24 cellular contexts compared by ENCODE assay signal in genomic region chr7:20237464-20238267, GRCh38. TPM values are rescaled to one million over a fixed set of nuclear protein-coding genes. Genes with fewer than 3 reads are reported as not detected.
DNase-seq lines count a peak whose midpoint lies in the region; ATAC-seq, FAIRE-seq and TF ChIP-seq lines count a peak whose summit lies in the region.
"Had no signal": no experiment of that assay in that cellular context is flagged by ENCODE, and none has a peak within 500 bp of the region (broad histone marks: within the 10 kb centered on the region; RNA-seq: fewer than 3 reads in every experiment).

No MANE protein-coding gene starts in this region.

- no peak for DNase-seq in stimulated activated naive CD8-positive, alpha-beta T cell treated with anti-CD3 and anti-CD28 coated beads, Interleukin-15, amount 100 ng/mL, for 72 hours
- DNase-seq in PC-9 (no peak), keratinocyte (ENCODE audit: low read depth, low spot score) (no peak), ureter (ENCODE audit: low spot score) (no peak), head of caudate nucleus (no peak), RPMI8226 (no peak), CD14-positive monocyte (ENCODE audit: low spot score) (no peak)
- DNase-seq: amniotic stem cell, DMS53, left cardiac atrium, NCI-H1048, NCI-H1694 treated with DMSO at 0.1 percent for 48 hours, NCI-H2171, NCI-H524, SIG-M5 had no signal

- H3K9me2 ChIP-seq in PC-9 (ENCODE audit: insufficient read depth): no peaks in the 10 kb centered on the region

- peaks cover 19% of the 10 kb centered on the region for H3K4me1 ChIP-seq in PC-9 (replicated peaks; ENCODE audit: insufficient read depth)
- H3K4me1 ChIP-seq in keratinocyte (ENCODE audit: control insufficient read depth, extremely low read depth, insufficient read depth, low read length): peaks cover 54% of the 10 kb centered on the region
- H3K4me1 ChIP-seq: A549 had no signal

- H3K27ac Mint-ChIP-seq in stimulated activated naive CD8-positive, alpha-beta T cell treated with anti-CD3 and anti-CD28 coated beads, Interleukin-15, Interleukin-2, amounts not matched to agents 100 ng/mL and 50 ng/mL, for 24 hours: peak overlapping the region; percentile 24
- no peak overlapping the region for H3K27ac Mint-ChIP-seq in stimulated activated naive CD8-positive, alpha-beta T cell treated with anti-CD3 and anti-CD28 coated beads, Interleukin-15, amount 100 ng/mL, for 72 hours
- peak overlapping the region in 2 of 7 donors; percentile 34 to 84 for H3K27ac Mint-ChIP-seq in CD14-positive monocyte
- H3K27ac Mint-ChIP-seq: activated naive CD4-positive, alpha-beta T cell treated with anti-CD3 and anti-CD28 coated beads for 36 hours had no signal

- no TSS peak for BruUV-seq in PC-9 (replicated peaks; lab: Mats Ljungman, UMichigan)

- H3K36me3 ChIP-seq in PC-9 (ENCODE audit: low read depth): no peaks in the 10 kb centered on the region
- H3K36me3 ChIP-seq in keratinocyte (ENCODE audit: control insufficient read depth in 2 of 2, extremely low read depth in 1 of 2, insufficient read depth in 2 of 2, low read length in 2 of 2): no peaks in the 10 kb centered on the region
- H3K36me3 ChIP-seq: heart left ventricle, tibial nerve had no signal

- H4K20me1 ChIP-seq in PC-9 (ENCODE audit: insufficient read depth): no peaks in the 10 kb centered on the region
- no peaks in the 10 kb centered on the region for H4K20me1 ChIP-seq in keratinocyte (ENCODE audit: control insufficient read depth, extremely low read depth, insufficient read depth, low read length)

- H3K4me1 Mint-ChIP-seq in stimulated activated naive CD8-positive, alpha-beta T cell treated with anti-CD3 and anti-CD28 coated beads, Interleukin-15, Interleukin-2, amounts not matched to agents 100 ng/mL and 50 ng/mL, for 24 hours (ENCODE audit: low read depth): peaks cover 34% of the 10 kb centered on the region
- peaks cover 19% of the 10 kb centered on the region for H3K4me1 Mint-ChIP-seq in stimulated activated naive CD8-positive, alpha-beta T cell treated with anti-CD3 and anti-CD28 coated beads, Interleukin-15, amount 100 ng/mL, for 72 hours
- H3K4me1 Mint-ChIP-seq in CD14-positive monocyte: peaks cover 10% of the 10 kb centered on the region

- 0 out of 2 replicates have a peak, but pooled peaks cover 6% of the 10 kb centered on the region for H3F3A ChIP-seq in PC-9 (ENCODE audit: insufficient read depth, low read depth)

- dilution Hi-C loops in keratinocyte (cut with MboI; ENCODE audit: extremely low pct_ligation_motif_present, low sequenced_read_pairs): no loop called here

- no peak overlapping the region for H3K9ac ChIP-seq in keratinocyte (ENCODE audit: control insufficient read depth, extremely low read depth, insufficient read depth, low read length)

- H3K9me3 ChIP-seq in PC-9 (ENCODE audit: insufficient read depth, low read depth) (no peaks in the 10 kb centered on the region), keratinocyte (ENCODE audit: control insufficient read depth, low read depth, low read length) (no peaks in the 10 kb centered on the region)
- H3K9me3 ChIP-seq: A549, heart left ventricle, tibial nerve had no signal

- no peaks in the 10 kb centered on the region for H3K9me1 ChIP-seq in keratinocyte (ENCODE audit: control insufficient read depth, extremely low read depth, insufficient read depth, low read length)

- no peak for ATAC-seq in stimulated activated naive CD8-positive, alpha-beta T cell treated with anti-CD3 and anti-CD28 coated beads, Interleukin-15, amount 100 ng/mL, for 72 hours
- ATAC-seq: A549, Panc1 had no signal

- intact Hi-C loops in PC-9 (cut with micrococcal nuclease; ENCODE audit: unreplicated experiment): no loop called here
- intact Hi-C loops in head of caudate nucleus (cut with DNase I): no loop called here
- intact Hi-C loops in CD14-positive monocyte (cut with micrococcal nuclease): loop anchor here in 1 of 2 donors (5.0 kb wide), 1 partner anchor 65 kb away; no protein-coding TSS in a partner anchor

- H3K36me3 Mint-ChIP-seq in stimulated activated naive CD8-positive, alpha-beta T cell treated with anti-CD3 and anti-CD28 coated beads, Interleukin-15, Interleukin-2, amounts not matched to agents 100 ng/mL and 50 ng/mL, for 24 hours (ENCODE audit: low read depth): no peaks in the 10 kb centered on the region
- no peaks in the 10 kb centered on the region for H3K36me3 Mint-ChIP-seq in CD14-positive monocyte

- CTCF ChIA-PET in PC-9 (lab: Charles Lee): interaction anchor here (0.6 kb wide), 1 partner anchor 1054 kb away, joined by 3 read pairs; no protein-coding TSS in a partner anchor

- no peaks in the 10 kb centered on the region for H3K79me2 ChIP-seq in PC-9 (ENCODE audit: low read depth)
- no peaks in the 10 kb centered on the region for H3K79me2 ChIP-seq in keratinocyte (ENCODE audit: control insufficient read depth, insufficient read depth, low read length)

- peak; percentile 64 for FAIRE-seq in keratinocyte (lab: Jason Lieb, UNC)
- FAIRE-seq: A549 had no signal

- H3K27ac ChIP-seq in PC-9 (peak overlapping the region; percentile 64), keratinocyte (ENCODE audit: control insufficient read depth, insufficient read depth, low read length) (peak overlapping the region; percentile 46)
- H3K27ac ChIP-seq: A549, skin epidermis, tibial nerve had no signal

- H3K27me3 ChIP-seq in PC-9 (ENCODE audit: insufficient read depth, low read depth) (no peaks in the 10 kb centered on the region), keratinocyte (ENCODE audit: control insufficient read depth, extremely low read depth, insufficient read depth, low read length) (no peaks in the 10 kb centered on the region)
- H3K27me3 ChIP-seq: heart left ventricle, tibial nerve had no signal

- H3K9me3 Mint-ChIP-seq in stimulated activated naive CD8-positive, alpha-beta T cell treated with anti-CD3 and anti-CD28 coated beads, Interleukin-15, Interleukin-2, amounts not matched to agents 100 ng/mL and 50 ng/mL, for 24 hours: peaks cover 4% of the 10 kb centered on the region
- no peaks in the 10 kb centered on the region for H3K9me3 Mint-ChIP-seq in stimulated activated naive CD8-positive, alpha-beta T cell treated with anti-CD3 and anti-CD28 coated beads, Interleukin-15, amount 100 ng/mL, for 72 hours
- H3K9me3 Mint-ChIP-seq in CD14-positive monocyte: peaks cover 0 to 2% (median 0%) of the 10 kb centered on the region in 7 donors
- H3K9me3 Mint-ChIP-seq: activated naive CD4-positive, alpha-beta T cell treated with anti-CD3 and anti-CD28 coated beads for 36 hours had no signal

- no peak overlapping the region; the same call in 1 of the 2 replicates for H3K4me2 ChIP-seq in PC-9
- H3K4me2 ChIP-seq in keratinocyte (ENCODE audit: control insufficient read depth, extremely low read depth, insufficient read depth, low read depth, low read length): no peak overlapping the region
- H3K4me2 ChIP-seq: A549 had no signal

- POLR2A ChIA-PET in PC-9 (lab: Charles Lee; ENCODE audit: unreplicated experiment): no interaction called here

- no peak overlapping the region for H3K4me3 ChIP-seq in PC-9
- H3K4me3 ChIP-seq in keratinocyte (ENCODE audit: control insufficient read depth in 2 of 3, extremely low read depth in 1 of 3, insufficient read depth in 2 of 3, low read depth in 1 of 3, low read length in 3 of 3): no peak overlapping the region
- H3K4me3 ChIP-seq: A549, heart left ventricle, skin epidermis, tibial nerve had no signal

- H3K4me3 Mint-ChIP-seq in stimulated activated naive CD8-positive, alpha-beta T cell treated with anti-CD3 and anti-CD28 coated beads, Interleukin-15, Interleukin-2, amounts not matched to agents 100 ng/mL and 50 ng/mL, for 24 hours: no peak overlapping the region
- H3K4me3 Mint-ChIP-seq in stimulated activated naive CD8-positive, alpha-beta T cell treated with anti-CD3 and anti-CD28 coated beads, Interleukin-15, amount 100 ng/mL, for 72 hours: no peak overlapping the region
- no peak overlapping the region for H3K4me3 Mint-ChIP-seq in CD14-positive monocyte
- H3K4me3 Mint-ChIP-seq: activated naive CD4-positive, alpha-beta T cell treated with anti-CD3 and anti-CD28 coated beads for 36 hours had no signal

- H3K27me3 Mint-ChIP-seq in stimulated activated naive CD8-positive, alpha-beta T cell treated with anti-CD3 and anti-CD28 coated beads, Interleukin-15, Interleukin-2, amounts not matched to agents 100 ng/mL and 50 ng/mL, for 24 hours: peaks cover 11% of the 10 kb centered on the region
- peaks cover 27% of the 10 kb centered on the region for H3K27me3 Mint-ChIP-seq in stimulated activated naive CD8-positive, alpha-beta T cell treated with anti-CD3 and anti-CD28 coated beads, Interleukin-15, amount 100 ng/mL, for 72 hours
- peaks cover 0 to 1% (median 1%) of the 10 kb centered on the region in 3 donors for H3K27me3 Mint-ChIP-seq in CD14-positive monocyte (ENCODE audit: low read depth in 3 of 3)

- TF ChIP-seq CTCF in PC-9 (conservative IDR thresholded peaks at IDR 0.05) (no peak), keratinocyte (optimal IDR thresholded peaks at IDR 0.05 in 1 of 3, IDR thresholded peaks at IDR 0.05 in 1 of 3, conservative IDR thresholded peaks at IDR 0.05 in 1 of 3; ENCODE audit: extremely low read depth in 1 of 3, insufficient read depth in 2 of 3, low read length in 3 of 3) (no peak), CD14-positive monocyte (IDR thresholded peaks at IDR 0.05) (no peak)

- H2AFZ ChIP-seq in PC-9 (peak overlapping the region; percentile 24; the same call in 1 of the 2 replicates), keratinocyte (ENCODE audit: control insufficient read depth, low read length) (peak overlapping the region; percentile 8)

RNA-seq across cellular contexts. Expression of gene MACC1, which starts 20.5 kb away (rescaled TPM):
- total RNA-seq in PC-9 (2021) (48.4 and 50.8 TPM in 2 replicates), ureter (35.2 TPM)
- polyA plus RNA-seq in keratinocyte (9.6 to 16.4 TPM (median 11.3 TPM) in 3 replicates), CD14-positive monocyte (not detected)
- polyA plus RNA-seq in keratinocyte (2011; ENCODE audit: low read depth): 11.0 TPM
- polyA plus RNA-seq in keratinocyte (2011; cell fraction: cytosol; rRNA removed): 5.1 and 12.4 TPM in 2 replicates
- polyA plus RNA-seq in keratinocyte (2011; cell fraction: nucleus; rRNA removed): 13.1 and 17.2 TPM in 2 replicates
- 11.0 and 14.0 TPM in 2 replicates for polyA plus RNA-seq in keratinocyte (2012; ENCODE audit: low replicate concordance)
- 11.1 to 54.0 TPM (median 28.9 TPM) in 3 replicates for polyA minus RNA-seq in keratinocyte
- 20.0 TPM for polyA minus RNA-seq in keratinocyte (2011; cell fraction: cytosol; rRNA and poly(A)+ RNA removed)
- 40.9 and 87.0 TPM in 2 replicates for polyA minus RNA-seq in keratinocyte (2011; cell fraction: nucleus; rRNA and poly(A)+ RNA removed)
- total RNA-seq: chondrocyte, G401 had no signal
